ENCODE assay signal across 18 cellular contexts in genomic region chr1:237568955-237569354, GRCh38.
DNase-seq lines count a peak whose midpoint lies in the region; ATAC-seq and TF ChIP-seq lines count a peak whose summit lies in the region.
"Had no signal": no experiment of that assay in that cellular context is flagged by ENCODE, and none has a peak within 500 bp of the region (broad histone marks: within the 10 kb centered on the region; RNA-seq: fewer than 3 reads in every experiment).

No MANE protein-coding gene starts in this region.

- H3K27ac ChIP-seq in BLaER1 treated with 17β-estradiol and CSF1 and Interleukin-3, amounts not matched to agents 10 nM and 100 nM: no peak overlapping the region
- H3K27ac ChIP-seq: 22Rv1, C4-2B, GM23248 had no signal

- no peaks in the 10 kb centered on the region for H3K27me3 Mint-ChIP-seq in activated CD4-positive, alpha-beta T cell treated with anti-CD3 and anti-CD28 coated beads, Interleukin-2, amount 10 ng/mL, durations not matched to agents 24 days and 14 days
- H3K27me3 Mint-ChIP-seq in activated CD4-positive, alpha-beta T cell treated with anti-CD3 and anti-CD28 coated beads for 36 hours: no peaks in the 10 kb centered on the region
- H3K27me3 Mint-ChIP-seq in nephron progenitor cell (ENCODE audit: low read depth, poor library complexity) (peaks cover 16% of the 10 kb centered on the region), endothelial cell (ENCODE audit: unreplicated experiment) (no peaks in the 10 kb centered on the region)

- no peaks in the 10 kb centered on the region for H3K4me1 Mint-ChIP-seq in activated CD4-positive, alpha-beta T cell treated with anti-CD3 and anti-CD28 coated beads, Interleukin-2, amount 10 ng/mL, durations not matched to agents 24 days and 14 days
- no peaks in the 10 kb centered on the region for H3K4me1 Mint-ChIP-seq in activated CD4-positive, alpha-beta T cell treated with anti-CD3 and anti-CD28 coated beads for 36 hours
- peaks cover 6% of the 10 kb centered on the region for H3K4me1 Mint-ChIP-seq in nephron progenitor cell
- H3K4me1 Mint-ChIP-seq in endothelial cell (ENCODE audit: unreplicated experiment): no peaks in the 10 kb centered on the region

- no peak overlapping the region for H3K9ac ChIP-seq in BLaER1 treated with 17β-estradiol and CSF1 and Interleukin-3, amounts not matched to agents 10 nM and 100 nM
- H3K9ac ChIP-seq: GM23248 had no signal

- POLR2A ChIA-PET in activated CD4-positive, alpha-beta T cell treated with anti-CD3 and anti-CD28 coated beads for 36 hours (lab: Charles Lee): no interaction called here

- H3K27ac Mint-ChIP-seq in activated CD4-positive, alpha-beta T cell treated with anti-CD3 and anti-CD28 coated beads, Interleukin-2, amount 10 ng/mL, durations not matched to agents 24 days and 14 days: no peak overlapping the region
- no peak overlapping the region for H3K27ac Mint-ChIP-seq in activated CD4-positive, alpha-beta T cell treated with anti-CD3 and anti-CD28 coated beads for 36 hours
- H3K27ac Mint-ChIP-seq in nephron progenitor cell (peak overlapping the region; percentile 91), endothelial cell (ENCODE audit: unreplicated experiment) (no peak overlapping the region)
- H3K27ac Mint-ChIP-seq: CD4-positive, alpha-beta memory T cell had no signal

- no peaks in the 10 kb centered on the region for H3K36me3 Mint-ChIP-seq in activated CD4-positive, alpha-beta T cell treated with anti-CD3 and anti-CD28 coated beads, Interleukin-2, amount 10 ng/mL, durations not matched to agents 24 days and 14 days (ENCODE audit: low read depth)
- no peaks in the 10 kb centered on the region for H3K36me3 Mint-ChIP-seq in activated CD4-positive, alpha-beta T cell treated with anti-CD3 and anti-CD28 coated beads for 36 hours (ENCODE audit: low read depth)
- H3K36me3 Mint-ChIP-seq in nephron progenitor cell (ENCODE audit: low read depth) (no peaks in the 10 kb centered on the region), endothelial cell (ENCODE audit: low read depth, unreplicated experiment) (peaks cover under 1% of the 10 kb centered on the region)
- H3K36me3 Mint-ChIP-seq: CD4-positive, alpha-beta memory T cell had no signal

- H3K4me2 ChIP-seq in BLaER1 treated with 17β-estradiol and CSF1 and Interleukin-3, amounts not matched to agents 10 nM and 100 nM: peak overlapping the region in 7 of 11 experiments; percentile 3 to 38 (median 25); a peak in 9 of 22 replicates

- no peaks in the 10 kb centered on the region for H3K9me3 ChIP-seq in BLaER1 treated with 17β-estradiol and CSF1 and Interleukin-3, amounts not matched to agents 10 nM and 100 nM (replicated peaks in 1 of 11)

- H3K27me3 ChIP-seq in BLaER1 treated with 17β-estradiol and CSF1 and Interleukin-3, amounts not matched to agents 10 nM and 100 nM: no peaks in the 10 kb centered on the region

- CTCF ChIA-PET in activated CD4-positive, alpha-beta T cell treated with anti-CD3 and anti-CD28 coated beads for 36 hours (lab: Charles Lee): interaction anchor here (0.9 kb wide), 1 partner anchor 12 kb away, joined by 3 read pairs; no protein-coding TSS in a partner anchor

- ATAC-seq in activated CD4-positive, alpha-beta T cell treated with anti-CD3 and anti-CD28 coated beads for 36 hours: no peak
- ATAC-seq in HG03039 (IDR thresholded peaks at IDR 0.05; ENCODE audit: unreplicated experiment) (no peak), HG03342 (IDR thresholded peaks at IDR 0.05; ENCODE audit: unreplicated experiment) (no peak)
- ATAC-seq: HCT116 had no signal

- peak; percentile 31 for DNase-seq in activated CD4-positive, alpha-beta T cell treated with anti-CD3 and anti-CD28 coated beads, Interleukin-2, amount 10 ng/mL, durations not matched to agents 24 days and 14 days
- no peak for DNase-seq in activated CD4-positive, alpha-beta T cell treated with anti-CD3 and anti-CD28 coated beads for 36 hours
- DNase-seq in M059J (ENCODE audit: low read depth) (peak; percentile 9), nephron progenitor cell (no peak), endothelial cell (ENCODE audit: low spot score) (no peak)
- DNase-seq: AML-193; CD4-positive, alpha-beta memory T cell; DMS153; DMS79 treated with DMSO at 0.1 percent for 48 hours; EL; GDM1; GM23248 had no signal

- H4K20me1 ChIP-seq in BLaER1 treated with 17β-estradiol and CSF1 and Interleukin-3, amounts not matched to agents 10 nM and 100 nM: no peaks in the 10 kb centered on the region

- TF ChIP-seq CTCF in nephron progenitor cell (IDR thresholded peaks at IDR 0.05) (no peak), endothelial cell (IDR thresholded peaks at IDR 0.05; ENCODE audit: unreplicated experiment) (no peak)

- H3K36me3 ChIP-seq in BLaER1 treated with 17β-estradiol and CSF1 and Interleukin-3, amounts not matched to agents 10 nM and 100 nM: no peaks in the 10 kb centered on the region

- no peak overlapping the region for H3K4me3 ChIP-seq in BLaER1 treated with 17β-estradiol and CSF1 and Interleukin-3, amounts not matched to agents 10 nM and 100 nM
- H3K4me3 ChIP-seq: GM23248 had no signal

- peaks cover 0 to 12% (median 4%) of the 10 kb centered on the region in 10 experiments; a peak in 10 of 20 replicates for H3K4me1 ChIP-seq in BLaER1 treated with 17β-estradiol and CSF1 and Interleukin-3, amounts not matched to agents 10 nM and 100 nM

- peaks cover 5% of the 10 kb centered on the region for H3K9me3 Mint-ChIP-seq in activated CD4-positive, alpha-beta T cell treated with anti-CD3 and anti-CD28 coated beads, Interleukin-2, amount 10 ng/mL, durations not matched to agents 24 days and 14 days
- no peaks in the 10 kb centered on the region for H3K9me3 Mint-ChIP-seq in activated CD4-positive, alpha-beta T cell treated with anti-CD3 and anti-CD28 coated beads for 36 hours (ENCODE audit: low read depth)
- H3K9me3 Mint-ChIP-seq in nephron progenitor cell: no peaks in the 10 kb centered on the region
- peaks cover under 1% of the 10 kb centered on the region for H3K9me3 Mint-ChIP-seq in endothelial cell (ENCODE audit: unreplicated experiment)
- H3K9me3 Mint-ChIP-seq: CD4-positive, alpha-beta memory T cell had no signal

- H3K4me3 Mint-ChIP-seq in activated CD4-positive, alpha-beta T cell treated with anti-CD3 and anti-CD28 coated beads, Interleukin-2, amount 10 ng/mL, durations not matched to agents 24 days and 14 days: no peak overlapping the region
- no peak overlapping the region for H3K4me3 Mint-ChIP-seq in activated CD4-positive, alpha-beta T cell treated with anti-CD3 and anti-CD28 coated beads for 36 hours
- no peak overlapping the region for H3K4me3 Mint-ChIP-seq in nephron progenitor cell
- H3K4me3 Mint-ChIP-seq in endothelial cell (ENCODE audit: unreplicated experiment): no peak overlapping the region
- H3K4me3 Mint-ChIP-seq: CD4-positive, alpha-beta memory T cell had no signal

- intact Hi-C loops in activated CD4-positive, alpha-beta T cell treated with anti-CD3 and anti-CD28 coated beads, Interleukin-2, amount 10 ng/mL, durations not matched to agents 24 days and 14 days (cut with micrococcal nuclease): no loop called here
- intact Hi-C loops in activated CD4-positive, alpha-beta T cell treated with anti-CD3 and anti-CD28 coated beads for 36 hours (cut with DNase I, micrococcal nuclease): loop anchor here (10.0 kb wide), 2 partner anchors 654 to 1464 kb away; no protein-coding TSS in a partner anchor

Comparison
In these comparisons a context has a peak if more than half of its experiments do, and no peak if none do; other contexts are left out.
1. DNase-seq: peak in activated CD4-positive, alpha-beta T cell treated with anti-CD3 and anti-CD28 coated beads, Interleukin-2, amount 10 ng/mL, durations not matched to agents 24 days and 14 days (single experiment) and M059J (single experiment); none in activated CD4-positive, alpha-beta T cell treated with anti-CD3 and anti-CD28 coated beads for 36 hours (single experiment), nephron progenitor cell (single experiment) and endothelial cell (single experiment).